19 cellular contexts compared by ENCODE assay signal in the genomic region with DNA sequence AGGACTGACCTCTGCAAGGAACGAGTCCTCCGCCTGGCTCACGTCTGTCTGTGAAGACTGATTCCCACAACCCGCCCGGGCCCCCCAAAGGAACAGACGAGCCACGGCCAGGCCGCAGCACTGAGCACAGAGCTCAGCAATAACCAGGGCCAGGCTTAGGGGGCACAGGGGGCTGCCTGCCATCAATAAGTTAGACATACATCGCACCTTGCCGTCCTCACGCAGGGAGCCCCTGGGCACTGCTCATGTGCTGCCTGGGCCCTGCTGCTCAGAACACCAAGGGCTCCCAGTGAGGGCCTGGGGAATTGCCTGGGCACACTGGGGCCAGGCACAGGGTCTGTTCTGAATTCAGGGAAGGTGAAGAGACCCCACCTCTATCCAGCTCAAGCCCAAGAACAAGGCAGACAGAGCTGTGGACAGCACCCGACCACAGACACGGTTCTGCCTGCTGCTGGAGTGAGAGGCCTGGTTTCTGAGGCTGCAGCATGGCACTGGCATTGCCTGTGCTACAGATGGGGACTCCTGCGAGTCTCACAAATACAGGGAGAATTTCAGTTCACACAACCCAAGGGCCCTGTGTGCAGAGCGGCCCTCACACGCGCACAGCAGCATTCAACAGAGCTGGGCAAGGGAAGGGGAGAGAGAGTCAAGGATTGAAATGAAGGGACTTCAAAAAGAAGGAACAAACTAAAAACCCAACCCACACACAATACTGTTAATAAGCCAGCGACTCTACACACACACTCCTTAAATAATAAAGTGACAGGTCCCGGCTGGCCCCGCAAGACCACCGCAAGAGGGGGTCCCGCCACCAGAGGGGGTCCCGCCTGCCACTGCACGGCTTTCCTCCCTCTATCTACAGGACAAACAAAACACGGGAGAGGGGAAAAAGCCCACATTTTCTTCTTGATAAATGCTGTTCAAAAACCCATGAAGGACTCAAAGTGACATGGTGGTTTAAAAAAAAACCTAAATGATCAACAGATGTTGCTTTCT. TPM values are rescaled to one million over a fixed set of nuclear protein-coding genes. Genes with fewer than 3 reads are reported as not detected.
A peak's percentile ranks its signal among the peaks of the same experiment; 100 is the strongest.
DNase-seq lines count a peak whose midpoint lies in the region; ATAC-seq and TF ChIP-seq lines count a peak whose summit lies in the region.
"Had no signal": no experiment of that assay in that cellular context is flagged by ENCODE, and none has a peak within 500 bp of the region (broad histone marks: within the 10 kb centered on the region; RNA-seq: fewer than 3 reads in every experiment).

No MANE protein-coding gene starts in this region.

- peaks cover 96% of the 10 kb centered on the region for H3K36me3 ChIP-seq in OCI-LY7 (ENCODE audit: insufficient read depth, low read length)

- no peak overlapping the region for H3K27ac ChIP-seq in OCI-LY7 (ENCODE audit: low read depth, low read length, poor library complexity, severe bottlenecking)
- H3K27ac ChIP-seq: VCaP had no signal

- H3K27me3 Mint-ChIP-seq in activated CD8-positive, alpha-beta memory T cell treated with anti-CD3 and anti-CD28 coated beads, Interleukin-2, amount 10 ng/mL, durations not matched to agents 7 days and 5 days: no peaks in the 10 kb centered on the region
- no peaks in the 10 kb centered on the region for H3K27me3 Mint-ChIP-seq in chondrocyte (ENCODE audit: low read depth)
- no peaks in the 10 kb centered on the region for H3K27me3 Mint-ChIP-seq in progenitor cell of endocrine pancreas
- H3K27me3 Mint-ChIP-seq: dendritic cell treated with granulocyte-macrophage colony-stimulating factor and Interleukin-4, amounts not matched to agents 40 ng/mL and 50 ng/mL, for 4 days had no signal

- peaks cover 9% of the 10 kb centered on the region for H3K4me1 ChIP-seq in OCI-LY7 (ENCODE audit: insufficient read depth, low read length, poor library complexity, severe bottlenecking)

- POLR2A ChIA-PET in OCI-LY7 (lab: Charles Lee): no interaction called here

- H2AFZ ChIP-seq in OCI-LY7 (ENCODE audit: low read length): no peak overlapping the region

- no peaks in the 10 kb centered on the region for H3K79me2 ChIP-seq in OCI-LY7 (ENCODE audit: insufficient read depth, low read depth, low read length)

- 0 out of 2 replicates have a peak, but pooled peaks have one; percentile 30 for TF ChIP-seq CTCF in OCI-LY7 (conservative IDR thresholded peaks at IDR 0.05; ENCODE audit: low read length)
- peak; percentile 8 for TF ChIP-seq CTCF in chondrocyte (IDR thresholded peaks at IDR 0.05)
- peak; percentile 17 for TF ChIP-seq CTCF in progenitor cell of endocrine pancreas (IDR thresholded peaks at IDR 0.05; ENCODE audit: unreplicated experiment)

- peaks cover 22% of the 10 kb centered on the region for H3K4me1 Mint-ChIP-seq in activated CD8-positive, alpha-beta memory T cell treated with anti-CD3 and anti-CD28 coated beads, Interleukin-2, amount 10 ng/mL, durations not matched to agents 7 days and 5 days
- no peaks in the 10 kb centered on the region for H3K4me1 Mint-ChIP-seq in chondrocyte (ENCODE audit: low read depth)
- H3K4me1 Mint-ChIP-seq in progenitor cell of endocrine pancreas (ENCODE audit: low read depth): no peaks in the 10 kb centered on the region

- H3K36me3 Mint-ChIP-seq in activated CD8-positive, alpha-beta memory T cell treated with anti-CD3 and anti-CD28 coated beads, Interleukin-2, amount 10 ng/mL, durations not matched to agents 7 days and 5 days: peaks cover 37% of the 10 kb centered on the region
- H3K36me3 Mint-ChIP-seq in chondrocyte (ENCODE audit: low read depth): peaks cover 13% of the 10 kb centered on the region
- H3K36me3 Mint-ChIP-seq in progenitor cell of endocrine pancreas (ENCODE audit: insufficient read depth): peaks cover 7% of the 10 kb centered on the region

- no peak for ATAC-seq in activated CD8-positive, alpha-beta memory T cell treated with anti-CD3 and anti-CD28 coated beads, Interleukin-2, amount 10 ng/mL, durations not matched to agents 7 days and 5 days
- ATAC-seq: left cardiac atrium, SK-N-SH treated with all-trans-retinoic acid at 6 μM for 48 hours had no signal

- H3K4me2 ChIP-seq in OCI-LY7 (ENCODE audit: low read length): no peak overlapping the region

- peak overlapping the region; percentile 57 for H3K27ac Mint-ChIP-seq in activated CD8-positive, alpha-beta memory T cell treated with anti-CD3 and anti-CD28 coated beads, Interleukin-2, amount 10 ng/mL, durations not matched to agents 7 days and 5 days
- H3K27ac Mint-ChIP-seq in chondrocyte (ENCODE audit: unreplicated experiment) (no peak overlapping the region), progenitor cell of endocrine pancreas (no peak overlapping the region)
- H3K27ac Mint-ChIP-seq: dendritic cell treated with granulocyte-macrophage colony-stimulating factor and Interleukin-4, amounts not matched to agents 40 ng/mL and 50 ng/mL, for 4 days had no signal

- no peak for DNase-seq in activated CD8-positive, alpha-beta memory T cell treated with anti-CD3 and anti-CD28 coated beads, Interleukin-2, amount 10 ng/mL, durations not matched to agents 7 days and 5 days
- DNase-seq in activated CD8-positive, alpha-beta memory T cell treated with anti-CD3 and anti-CD28 coated beads, Interleukin-2, amount 50 U/mL, for 4 hours: no peak
- DNase-seq in OCI-LY7 (ENCODE audit: low spot score) (no peak), chondrocyte (ENCODE audit: low spot score) (no peak), progenitor cell of endocrine pancreas (ENCODE audit: low spot score, unreplicated experiment) (no peak), SIG-M5 (lab: John Stamatoyannopoulos, UW) (no peak), OCI-M1 (lab: John Stamatoyannopoulos, UW) (no peak), HT-29 (ENCODE audit: low spot score) (no peak)
- DNase-seq: KBM-7; left cardiac atrium; NCI-H1105 treated with DMSO at 0.1 percent for 48 hours; NCI-H226; stimulated activated CD8-positive, alpha-beta memory T cell treated with anti-CD3 and anti-CD28 coated beads, Interleukin-4, amount 100 ng/mL, for 48 hours had no signal

- H3K9me3 ChIP-seq in OCI-LY7 (ENCODE audit: low read length): no peaks in the 10 kb centered on the region

- BruUV-seq in OCI-LY7 (replicated peaks; lab: Mats Ljungman, UMichigan): TSS peak; percentile 52

- intact Hi-C loops in OCI-LY7 (cut with micrococcal nuclease; ENCODE audit: unreplicated experiment): no loop called here

- no peak overlapping the region for H3K4me3 ChIP-seq in OCI-LY7 (ENCODE audit: low read depth, low read length, poor library complexity, severe bottlenecking)

- H3K4me3 Mint-ChIP-seq in activated CD8-positive, alpha-beta memory T cell treated with anti-CD3 and anti-CD28 coated beads, Interleukin-2, amount 10 ng/mL, durations not matched to agents 7 days and 5 days: no peak overlapping the region
- H3K4me3 Mint-ChIP-seq in chondrocyte (ENCODE audit: unreplicated experiment) (no peak overlapping the region), progenitor cell of endocrine pancreas (ENCODE audit: low read depth) (no peak overlapping the region)
- H3K4me3 Mint-ChIP-seq: dendritic cell treated with granulocyte-macrophage colony-stimulating factor and Interleukin-4, amounts not matched to agents 40 ng/mL and 50 ng/mL, for 4 days had no signal

- no peaks in the 10 kb centered on the region for H4K20me1 ChIP-seq in OCI-LY7 (ENCODE audit: insufficient read depth, low read length)

- CTCF ChIA-PET in activated CD8-positive, alpha-beta memory T cell treated with anti-CD3 and anti-CD28 coated beads, Interleukin-2, amount 10 ng/mL, durations not matched to agents 7 days and 5 days (lab: Charles Lee): no interaction called here
- CTCF ChIA-PET in OCI-LY7 (lab: Charles Lee; ENCODE audit: unreplicated experiment): no interaction called here

- H3K9me3 Mint-ChIP-seq in activated CD8-positive, alpha-beta memory T cell treated with anti-CD3 and anti-CD28 coated beads, Interleukin-2, amount 10 ng/mL, durations not matched to agents 7 days and 5 days (ENCODE audit: low read depth): no peaks in the 10 kb centered on the region
- H3K9me3 Mint-ChIP-seq in chondrocyte (ENCODE audit: low read depth) (no peaks in the 10 kb centered on the region), progenitor cell of endocrine pancreas (ENCODE audit: low read depth) (no peaks in the 10 kb centered on the region)
- H3K9me3 Mint-ChIP-seq: dendritic cell treated with granulocyte-macrophage colony-stimulating factor and Interleukin-4, amounts not matched to agents 40 ng/mL and 50 ng/mL, for 4 days had no signal

- H3K9me2 ChIP-seq in OCI-LY7 (ENCODE audit: insufficient read depth, low read length): no peaks in the 10 kb centered on the region

RNA-seq across cellular contexts. Expression of a gene that starts 32.0 kb away (rescaled TPM):
- not detected for total RNA-seq in activated CD8-positive, alpha-beta memory T cell treated with anti-CD3 and anti-CD28 coated beads, Interleukin-2, amount 10 ng/mL, durations not matched to agents 7 days and 5 days
- total RNA-seq in OCI-LY7 (2014; rRNA removed; shearing (Covaris generic)): not detected in 2 replicates
- not detected in 2 replicates for total RNA-seq in OCI-LY7 (2022)
- not detected in 3 replicates for total RNA-seq in chondrocyte
- total RNA-seq in progenitor cell of endocrine pancreas: 6.7 and 7.1 TPM in 2 replicates
- 0.10 and 0.23 TPM in 2 replicates for total RNA-seq in HT-29 (2014; rRNA removed; shearing (Covaris generic))
- total RNA-seq: aorta, left cardiac atrium, myocyte, ureter had no signal

RNA-seq across cellular contexts. Expression of a gene that starts 46.2 kb away (rescaled TPM):
- 10 to 100 TPM; 26.1 to 29.6 TPM for total RNA-seq in activated CD8-positive, alpha-beta memory T cell treated with anti-CD3 and anti-CD28 coated beads, Interleukin-2, amount 10 ng/mL, durations not matched to agents 7 days and 5 days
- 29.0 and 32.9 TPM in 2 replicates for total RNA-seq in OCI-LY7 (2014; rRNA removed; shearing (Covaris generic))
- total RNA-seq in OCI-LY7 (2022): 25.9 and 29.8 TPM in 2 replicates
- 17.9 to 27.7 TPM (median 18.3 TPM) in 3 replicates for total RNA-seq in chondrocyte
- 32.4 and 32.8 TPM in 2 replicates for total RNA-seq in progenitor cell of endocrine pancreas
- total RNA-seq in HT-29 (2014; rRNA removed; shearing (Covaris generic)): 22.1 and 34.0 TPM in 2 replicates
